Comparison of ENCODE assay signal across 8 cellular contexts in the genomic region with DNA sequence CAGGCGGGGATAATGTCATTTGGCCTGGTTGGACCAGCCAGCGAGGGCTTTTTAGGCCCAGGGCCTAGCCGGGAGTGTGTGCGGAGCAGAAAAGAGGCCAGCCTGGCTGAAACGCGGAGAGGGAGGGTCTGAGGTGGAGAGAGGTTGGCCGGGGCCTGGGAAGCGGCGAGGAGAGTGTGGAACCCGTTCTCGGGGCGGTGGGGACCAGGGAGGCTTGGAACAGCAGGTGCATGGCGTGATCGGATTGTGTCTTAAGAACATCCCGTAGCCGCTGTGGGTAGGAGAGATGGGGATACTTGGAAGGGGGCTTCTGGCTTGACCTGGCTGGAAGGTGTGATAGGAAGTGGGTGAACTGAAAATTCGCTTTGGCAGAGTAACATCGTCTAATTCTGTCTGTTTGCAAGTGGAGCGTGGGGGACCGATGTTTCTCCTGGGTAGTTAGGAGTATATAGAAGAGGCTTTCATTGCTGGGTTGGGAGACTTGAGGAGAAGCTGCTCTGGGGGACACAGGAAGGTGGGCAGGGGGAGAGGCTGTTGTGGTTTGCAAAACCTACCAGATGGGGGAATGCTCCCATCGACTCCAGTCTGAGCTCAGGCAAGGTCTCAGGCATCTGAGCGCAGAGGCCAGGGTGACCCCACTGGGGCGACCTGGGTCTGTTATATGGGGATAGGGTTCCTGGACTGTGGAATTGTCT. TPM values are rescaled to one million over a fixed set of nuclear protein-coding genes. Genes with fewer than 3 reads are reported as not detected.
DNase-seq lines count a peak whose midpoint lies in the region; ATAC-seq, FAIRE-seq and TF ChIP-seq lines count a peak whose summit lies in the region.

No MANE protein-coding gene starts in this region.

- no peaks in the 10 kb centered on the region for H3K9me3 Mint-ChIP-seq in activated T-helper 2 cell treated with anti-CD3 and anti-CD28 coated beads, Interferon-gamma antibody, Interleukin-2, Interleukin-4, amounts not matched to agents 10 μg/mL and 5 μg/mL and 100 μg/mL, durations not matched to agents 14 hours and 24 hours and 36 hours

- no peak for TF ChIP-seq RAD21 in A549 (conservative IDR thresholded peaks at IDR 0.05 in 1 of 2, IDR thresholded peaks at IDR 0.05 in 1 of 2)

- no peak for DNase-seq in A549 (ENCODE audit: low read depth in 1 of 2, low spot score in 1 of 2)
- peak; percentile 35 for DNase-seq in GM19239 (ENCODE audit: insufficient read length, low spot score)
- no peak for DNase-seq in activated T-helper 2 cell treated with anti-CD3 and anti-CD28 coated beads, Interferon-gamma antibody, Interleukin-2, Interleukin-4, amounts not matched to agents 10 μg/mL and 5 μg/mL and 100 μg/mL, durations not matched to agents 14 hours and 24 hours and 36 hours (ENCODE audit: low spot score)
- no peak for DNase-seq in keratinocyte (ENCODE audit: low read depth, low spot score)
- DNase-seq in substantia nigra (lab: John Stamatoyannopoulos, UW), result peak in 12 of 49 donors; percentile 22 to 64 (median 53)
- DNase-seq in NOMO-1 (lab: John Stamatoyannopoulos, UW; ENCODE audit: unreplicated experiment in 2 of 2), result no peak
- no peak for DNase-seq in NCI-H128 (lab: John Stamatoyannopoulos, UW; ENCODE audit: unreplicated experiment)

- ATAC-seq in A549 (no peak; a peak in 1 of 6 replicates), HG02840 (IDR thresholded peaks at IDR 0.05; ENCODE audit: low FRiP score, unreplicated experiment) (no peak)

- no peaks in the 10 kb centered on the region for H3K9me3 ChIP-seq in A549
- no peaks in the 10 kb centered on the region for H3K9me3 ChIP-seq in keratinocyte (ENCODE audit: control insufficient read depth, low read depth, low read length)

- H3K27ac ChIP-seq in A549 (peak overlapping the region; percentile 75 to 96; a peak in 5 of 6 replicates), keratinocyte (ENCODE audit: control insufficient read depth, insufficient read depth, low read length) (no peak overlapping the region), substantia nigra (ENCODE audit: low read depth, low read length, poor library complexity, severe bottlenecking) (peak overlapping the region; percentile 91)

- H3K36me3 Mint-ChIP-seq in activated T-helper 2 cell treated with anti-CD3 and anti-CD28 coated beads, Interferon-gamma antibody, Interleukin-2, Interleukin-4, amounts not matched to agents 10 μg/mL and 5 μg/mL and 100 μg/mL, durations not matched to agents 14 hours and 24 hours and 36 hours (ENCODE audit: low read depth), result peaks cover 17% of the 10 kb centered on the region

- TF ChIP-seq CTCF in A549 (IDR thresholded peaks at IDR 0.05), result no peak
- TF ChIP-seq CTCF in keratinocyte (optimal IDR thresholded peaks at IDR 0.05 in 1 of 3, IDR thresholded peaks at IDR 0.05 in 1 of 3, conservative IDR thresholded peaks at IDR 0.05 in 1 of 3; ENCODE audit: extremely low read depth in 1 of 3, insufficient read depth in 2 of 3, low read length in 3 of 3), result no peak

- H3K4me2 ChIP-seq in A549 (peak overlapping the region; percentile 72), keratinocyte (ENCODE audit: control insufficient read depth, extremely low read depth, insufficient read depth, low read depth, low read length) (peak overlapping the region; percentile 78)

- dilution Hi-C loops in keratinocyte (cut with MboI; ENCODE audit: extremely low pct_ligation_motif_present, low sequenced_read_pairs), result no loop called here

- peak overlapping the region; percentile 90 for H2AFZ ChIP-seq in keratinocyte (ENCODE audit: control insufficient read depth, low read length)

- POLR2A ChIA-PET in A549 (lab: Yijun Ruan, JAX), result no interaction called here

- H3K36me3 ChIP-seq in keratinocyte (ENCODE audit: control insufficient read depth in 2 of 2, extremely low read depth in 1 of 2, insufficient read depth in 2 of 2, low read length in 2 of 2), result peaks cover 0 to 1% of the 10 kb centered on the region in 2 experiments

- H3K27me3 Mint-ChIP-seq in activated T-helper 2 cell treated with anti-CD3 and anti-CD28 coated beads, Interferon-gamma antibody, Interleukin-2, Interleukin-4, amounts not matched to agents 10 μg/mL and 5 μg/mL and 100 μg/mL, durations not matched to agents 14 hours and 24 hours and 36 hours (ENCODE audit: low read depth), result peaks cover 2% of the 10 kb centered on the region

- CTCF ChIA-PET in A549 (lab: Yijun Ruan, JAX), result interaction anchor here (0.8 kb wide), 1 partner anchor 266 kb away, joined by 3 read pairs; no protein-coding TSS in a partner anchor

- H3K9me1 ChIP-seq in keratinocyte (ENCODE audit: control insufficient read depth, extremely low read depth, insufficient read depth, low read length), result no peaks in the 10 kb centered on the region

- FAIRE-seq in A549 (lab: Jason Lieb, UNC), result no peak
- peak; percentile 80 for FAIRE-seq in GM19239 (lab: Jason Lieb, UNC)
- peak; percentile 20 for FAIRE-seq in keratinocyte (lab: Jason Lieb, UNC)

- no peaks in the 10 kb centered on the region for H3K79me2 ChIP-seq in keratinocyte (ENCODE audit: control insufficient read depth, insufficient read depth, low read length)

- H3K4me3 Mint-ChIP-seq in activated T-helper 2 cell treated with anti-CD3 and anti-CD28 coated beads, Interferon-gamma antibody, Interleukin-2, Interleukin-4, amounts not matched to agents 10 μg/mL and 5 μg/mL and 100 μg/mL, durations not matched to agents 14 hours and 24 hours and 36 hours (ENCODE audit: low read depth), result peak overlapping the region; percentile 94

- TF ChIP-seq EP300 in A549 (IDR thresholded peaks at IDR 0.05), result no peak

- H3K27ac Mint-ChIP-seq in activated T-helper 2 cell treated with anti-CD3 and anti-CD28 coated beads, Interferon-gamma antibody, Interleukin-2, Interleukin-4, amounts not matched to agents 10 μg/mL and 5 μg/mL and 100 μg/mL, durations not matched to agents 14 hours and 24 hours and 36 hours, result peak overlapping the region; percentile 91

- no peaks in the 10 kb centered on the region for H4K20me1 ChIP-seq in keratinocyte (ENCODE audit: control insufficient read depth, extremely low read depth, insufficient read depth, low read length)

- intact Hi-C loops in activated T-helper 2 cell treated with anti-CD3 and anti-CD28 coated beads, Interferon-gamma antibody, Interleukin-2, Interleukin-4, amounts not matched to agents 10 μg/mL and 5 μg/mL and 100 μg/mL, durations not matched to agents 14 hours and 24 hours and 36 hours (cut with micrococcal nuclease), result loop anchor here (2.0 kb wide), 1 partner anchor 15 kb away; no protein-coding TSS in a partner anchor

- H3K4me1 ChIP-seq in A549 (peaks cover 4% of the 10 kb centered on the region; the same call in 1 of the 3 replicates), keratinocyte (ENCODE audit: control insufficient read depth, extremely low read depth, insufficient read depth, low read length) (peaks cover 13% of the 10 kb centered on the region)

- peak overlapping the region; percentile 72 for H3K9ac ChIP-seq in keratinocyte (ENCODE audit: control insufficient read depth, extremely low read depth, insufficient read depth, low read length)

- no peak for TF ChIP-seq POLR2A in A549 (IDR thresholded peaks at IDR 0.05; ENCODE audit: low read length)

- no peaks in the 10 kb centered on the region for H3K27me3 ChIP-seq in keratinocyte (ENCODE audit: control insufficient read depth, extremely low read depth, insufficient read depth, low read length)

- 88% methylated on average over 23 of the region's 23 CpGs for WGBS in A549 (ENCODE audit: missing lambda C conversion rate)

- H3K4me1 Mint-ChIP-seq in activated T-helper 2 cell treated with anti-CD3 and anti-CD28 coated beads, Interferon-gamma antibody, Interleukin-2, Interleukin-4, amounts not matched to agents 10 μg/mL and 5 μg/mL and 100 μg/mL, durations not matched to agents 14 hours and 24 hours and 36 hours (ENCODE audit: low read depth), result peaks cover 24% of the 10 kb centered on the region

- peak overlapping the region; percentile 67 for H3K4me3 ChIP-seq in A549
- peak overlapping the region; percentile 63 to 73 (median 71) for H3K4me3 ChIP-seq in keratinocyte (ENCODE audit: control insufficient read depth in 2 of 3, extremely low read depth in 1 of 3, insufficient read depth in 2 of 3, low read depth in 1 of 3, low read length in 3 of 3)

TF ChIP-seq in A549, 52 proteins besides CTCF, POLR2A, EP300 and RAD21 (continues in another document):
- TF ChIP-seq RARB (CRISPR knock-in tag; IDR thresholded peaks at IDR 0.05) (no peak), EHF (CRISPR knock-in tag; IDR thresholded peaks at IDR 0.05) (no peak), NR3C1 (IDR thresholded peaks at IDR 0.05) (no peak), CHD2 (IDR thresholded peaks at IDR 0.05; ENCODE audit: low read length, partially characterized antibody) (no peak), CHD4 (IDR thresholded peaks at IDR 0.05; ENCODE audit: borderline replicate concordance) (no peak), GATA3 (IDR thresholded peaks at IDR 0.05; ENCODE audit: borderline replicate concordance) (no peak), HEYL (CRISPR knock-in tag; IDR thresholded peaks at IDR 0.05) (no peak), MAX (IDR thresholded peaks at IDR 0.05) (no peak), HOXB13 (CRISPR knock-in tag; IDR thresholded peaks at IDR 0.05; ENCODE audit: low read depth) (no peak), MYC (IDR thresholded peaks at IDR 0.05; ENCODE audit: borderline replicate concordance, low read length) (no peak), KDM1A (IDR thresholded peaks at IDR 0.05; ENCODE audit: low read depth) (no peak)

RNA-seq across cellular contexts. Expression of gene CERS4, which starts 0.9 kb away (rescaled TPM):
- polyA plus RNA-seq in A549 (2011; rRNA removed), result 5.0 and 5.9 TPM in 2 replicates
- polyA plus RNA-seq in A549 (2012; cell fraction: cytosol; rRNA removed), result 4.1 and 6.0 TPM in 2 replicates
- 4.5 and 6.2 TPM in 2 replicates for polyA plus RNA-seq in A549 (2012; cell fraction: nucleus; rRNA removed)
- polyA plus RNA-seq in A549 (2017; fragmentation: RNase III; extraction: RNeasy Plus Mini Kit Qiagen cat#74134 plus additional on column Dnase treatment), result 1.5 to 2.4 TPM (median 2.1 TPM) in 3 replicates
- polyA minus RNA-seq in A549 (2011; rRNA and poly(A)+ RNA removed), result 5.7 and 7.7 TPM in 2 replicates
- total RNA-seq in activated T-helper 2 cell treated with anti-CD3 and anti-CD28 coated beads, Interferon-gamma antibody, Interleukin-2, Interleukin-4, amounts not matched to agents 10 μg/mL and 5 μg/mL and 100 μg/mL, durations not matched to agents 14 hours and 24 hours and 36 hours, result 29.1 and 30.0 TPM in 2 replicates
- polyA plus RNA-seq in keratinocyte, result 12.8 to 43.4 TPM (median 19.8 TPM) in 3 replicates
- 29.5 TPM for polyA plus RNA-seq in keratinocyte (2011; ENCODE audit: low read depth)
- 20.0 and 27.2 TPM in 2 replicates for polyA plus RNA-seq in keratinocyte (2011; cell fraction: cytosol; rRNA removed)
- 23.8 and 29.4 TPM in 2 replicates for polyA plus RNA-seq in keratinocyte (2011; cell fraction: nucleus; rRNA removed)
- polyA plus RNA-seq in keratinocyte (2012; ENCODE audit: low replicate concordance), result 8.6 and 25.6 TPM in 2 replicates
- polyA minus RNA-seq in keratinocyte, result 24.5 to 52.5 TPM (median 30.8 TPM) in 3 replicates
- 25.1 TPM for polyA minus RNA-seq in keratinocyte (2011; cell fraction: cytosol; rRNA and poly(A)+ RNA removed)
- polyA minus RNA-seq in keratinocyte (2011; cell fraction: nucleus; rRNA and poly(A)+ RNA removed), result 16.3 and 17.7 TPM in 2 replicates
